18 cellular contexts compared by ENCODE assay signal in genomic region chr3:12991481-12991837, GRCh38.
DNase-seq lines count a peak whose midpoint lies in the region; ATAC-seq and TF ChIP-seq lines count a peak whose summit lies in the region.
"Had no signal": no experiment of that assay in that cellular context is flagged by ENCODE, and none has a peak within 500 bp of the region (broad histone marks: within the 10 kb centered on the region; RNA-seq: fewer than 3 reads in every experiment).

No MANE protein-coding gene starts in this region.

- H3K9me2 ChIP-seq in SK-N-SH, result no peaks in the 10 kb centered on the region

- CTCF ChIA-PET in SK-N-SH (lab: Yijun Ruan, JAX), result interaction anchor here (1.4 to 2.8 kb wide), 2 partner anchors 8 to 101 kb away, joined by 3 to 29 read pairs; no protein-coding TSS in a partner anchor
- CTCF ChIA-PET in naive thymus-derived CD4-positive, alpha-beta T cell (lab: Charles Lee), result interaction anchor here (0.7 to 1.7 kb wide), 2 partner anchors 8 kb away, joined by 3 to 4 read pairs; no protein-coding TSS in a partner anchor

- intact Hi-C loops in body of pancreas (cut with DNase I), result no loop called here
- intact Hi-C loops in naive thymus-derived CD4-positive, alpha-beta T cell (cut with micrococcal nuclease), result no loop called here

- peak overlapping the region in 1 of 9 donors; percentile 7 for H3K27ac Mint-ChIP-seq in naive thymus-derived CD4-positive, alpha-beta T cell
- H3K27ac Mint-ChIP-seq: activated CD4-positive, alpha-beta memory T cell treated with anti-CD3 and anti-CD28 coated beads, Interleukin-2, amount 10 ng/mL, durations not matched to agents 7 days and 5 days; activated naive CD8-positive, alpha-beta T cell treated with anti-CD3 and anti-CD28 coated beads for 36 hours had no signal

- H3F3A ChIP-seq in SK-N-SH (replicated peaks; ENCODE audit: insufficient read depth), result peaks cover 11% of the 10 kb centered on the region

- DNase-seq in SK-N-SH (no peak), body of pancreas (no peak), substantia nigra (lab: John Stamatoyannopoulos, UW) (peak in 8 of 49 donors; percentile 11 to 48 (median 27)), HT-29 (ENCODE audit: low spot score) (no peak), COLO668 (lab: John Stamatoyannopoulos, UW; ENCODE audit: unreplicated experiment) (no peak)
- no peak for DNase-seq in naive thymus-derived CD4-positive, alpha-beta T cell
- DNase-seq: activated CD4-positive, alpha-beta memory T cell treated with anti-CD3 and anti-CD28 coated beads, Interleukin-2, amount 10 ng/mL, durations not matched to agents 7 days and 5 days; activated naive CD8-positive, alpha-beta T cell treated with anti-CD3 and anti-CD28 coated beads for 36 hours; activated T-cell treated with anti-CD3 and anti-CD28 coated beads, Interleukin-2, amount 50 U/mL, for 4 hours; CD8-positive, alpha-beta T cell; NCI-H2029; NCI-H510A treated with DMSO at 0.1 percent for 48 hours; stimulated activated CD4-positive, alpha-beta T cell treated with anti-CD3 and anti-CD28 coated beads, Interleukin-2, amount 100 ng/mL, for 48 hours had no signal

- H2AFZ ChIP-seq in SK-N-SH (ENCODE audit: low read depth), result no peak overlapping the region

- H3K36me3 ChIP-seq in SK-N-SH (replicated peaks in 1 of 2; ENCODE audit: control insufficient read depth in 1 of 2, insufficient read depth in 2 of 2, low read length in 1 of 2) (no peaks in the 10 kb centered on the region), body of pancreas (replicated peaks in 1 of 2; ENCODE audit: insufficient read depth in 1 of 2, low read depth in 2 of 2) (no peaks in the 10 kb centered on the region)
- peaks cover 0 to 13% (median 0%) of the 10 kb centered on the region in 3 experiments for H3K36me3 ChIP-seq in naive thymus-derived CD4-positive, alpha-beta T cell (ENCODE audit: control insufficient read depth in 2 of 3, insufficient read depth in 3 of 3, low read length in 3 of 3)
- H3K36me3 ChIP-seq: cardiac muscle cell, thyroid gland had no signal

- H3K4me3 ChIP-seq in SK-N-SH (ENCODE audit: low read depth in 2 of 2, low read length in 1 of 2) (no peak overlapping the region), body of pancreas (no peak overlapping the region)
- H3K4me3 ChIP-seq in naive thymus-derived CD4-positive, alpha-beta T cell (ENCODE audit: low read length), result no peak overlapping the region
- H3K4me3 ChIP-seq: cardiac muscle cell, thyroid gland had no signal

- peaks cover 0 to 5% (median 0%) of the 10 kb centered on the region in 5 donors for H3K27me3 Mint-ChIP-seq in naive thymus-derived CD4-positive, alpha-beta T cell
- H3K27me3 Mint-ChIP-seq: activated CD4-positive, alpha-beta memory T cell treated with anti-CD3 and anti-CD28 coated beads, Interleukin-2, amount 10 ng/mL, durations not matched to agents 7 days and 5 days; activated naive CD8-positive, alpha-beta T cell treated with anti-CD3 and anti-CD28 coated beads for 36 hours had no signal

- H3K9ac ChIP-seq in SK-N-SH, result no peak overlapping the region

- H3K4me2 ChIP-seq in SK-N-SH, result 0 out of 2 replicates have a peak overlapping the region, but pooled peaks have one; percentile 51

- no peaks in the 10 kb centered on the region for H4K20me1 ChIP-seq in SK-N-SH (ENCODE audit: insufficient read depth)

- no peaks in the 10 kb centered on the region for H3K9me3 Mint-ChIP-seq in naive thymus-derived CD4-positive, alpha-beta T cell
- H3K9me3 Mint-ChIP-seq: activated CD4-positive, alpha-beta memory T cell treated with anti-CD3 and anti-CD28 coated beads, Interleukin-2, amount 10 ng/mL, durations not matched to agents 7 days and 5 days; activated naive CD8-positive, alpha-beta T cell treated with anti-CD3 and anti-CD28 coated beads for 36 hours; activated T-cell treated with anti-CD3 and anti-CD28 coated beads, Interleukin-2, amount 50 U/mL, for 4 hours; CD8-positive, alpha-beta T cell had no signal

- POLR2A ChIA-PET in SK-N-SH (lab: Yijun Ruan, JAX), result no interaction called here
- POLR2A ChIA-PET in naive thymus-derived CD4-positive, alpha-beta T cell (lab: Charles Lee), result interaction anchor here (0.7 kb wide), 1 partner anchor 9 kb away, joined by 4 read pairs; no protein-coding TSS in a partner anchor

- no peak for TF ChIP-seq CTCF in SK-N-SH (IDR thresholded peaks at IDR 0.05)
- no peak for TF ChIP-seq CTCF in body of pancreas (IDR thresholded peaks at IDR 0.05)

- WGBS in SK-N-SH (ENCODE audit: low lambda C conversion rate), result 90% methylated on average over 2 of the region's 2 CpGs
- 60 to 88% methylated on average over 2 of the region's 2 CpGs for WGBS in body of pancreas, 2 donors

- peaks cover 20 to 73% (median 63%) of the 10 kb centered on the region in 7 donors for H3K4me1 Mint-ChIP-seq in naive thymus-derived CD4-positive, alpha-beta T cell

- H3K4me3 Mint-ChIP-seq in naive thymus-derived CD4-positive, alpha-beta T cell, result peak overlapping the region in 7 of 10 donors; percentile 16 to 72 (median 38)
- H3K4me3 Mint-ChIP-seq: activated CD4-positive, alpha-beta memory T cell treated with anti-CD3 and anti-CD28 coated beads, Interleukin-2, amount 10 ng/mL, durations not matched to agents 7 days and 5 days; activated naive CD8-positive, alpha-beta T cell treated with anti-CD3 and anti-CD28 coated beads for 36 hours; activated T-cell treated with anti-CD3 and anti-CD28 coated beads, Interleukin-2, amount 50 U/mL, for 4 hours; CD8-positive, alpha-beta T cell had no signal

- H3K27ac ChIP-seq in SK-N-SH (ENCODE audit: low read depth in 2 of 2, low read length in 1 of 2) (peak overlapping the region in 1 of 2 experiments; percentile 63; a peak in 1 of 4 replicates), body of pancreas (peak overlapping the region; percentile 71 to 90 (median 85)), substantia nigra (ENCODE audit: low read depth, low read length, poor library complexity, severe bottlenecking) (peak overlapping the region; percentile 38)
- no peak overlapping the region for H3K27ac ChIP-seq in naive thymus-derived CD4-positive, alpha-beta T cell (ENCODE audit: low read depth, low read length)
- H3K27ac ChIP-seq: cardiac muscle cell had no signal

- peaks cover 0 to 5% (median 0%) of the 10 kb centered on the region in 5 donors for H3K36me3 Mint-ChIP-seq in naive thymus-derived CD4-positive, alpha-beta T cell

- ATAC-seq in SK-N-SH treated with all-trans-retinoic acid at 6 μM for 48 hours (no peak), body of pancreas (no peak), HG02870 (IDR thresholded peaks at IDR 0.05; ENCODE audit: unreplicated experiment) (no peak)
- ATAC-seq in naive thymus-derived CD4-positive, alpha-beta T cell, result no peak
- ATAC-seq: activated T-cell treated with anti-CD3 and anti-CD28 coated beads, Interleukin-2, amount 50 U/mL, for 4 hours; CD8-positive, alpha-beta T cell; sciatic nerve had no signal

- no peak for TF ChIP-seq POLR2A in body of pancreas (IDR thresholded peaks at IDR 0.05)

- TF ChIP-seq RAD21 in SK-N-SH (IDR thresholded peaks at IDR 0.05; ENCODE audit: low read length), result no peak

- no peaks in the 10 kb centered on the region for H3K27me3 ChIP-seq in SK-N-SH (ENCODE audit: insufficient read depth)
- no peaks in the 10 kb centered on the region for H3K27me3 ChIP-seq in body of pancreas
- no peaks in the 10 kb centered on the region for H3K27me3 ChIP-seq in naive thymus-derived CD4-positive, alpha-beta T cell (ENCODE audit: control insufficient read depth in 2 of 2, insufficient read depth in 2 of 2, low read length in 2 of 2)
- H3K27me3 ChIP-seq: cardiac muscle cell, thyroid gland had no signal

- H3K4me1 ChIP-seq in SK-N-SH (ENCODE audit: control insufficient read depth in 1 of 2, insufficient read depth in 2 of 2, low read depth in 1 of 2, low read length in 1 of 2), result peaks cover 4 to 27% of the 10 kb centered on the region in 2 experiments; a peak in 1 of 4 replicates
- H3K4me1 ChIP-seq in body of pancreas, result peaks cover 48% of the 10 kb centered on the region
- peaks cover 20 to 31% of the 10 kb centered on the region in 2 donors for H3K4me1 ChIP-seq in naive thymus-derived CD4-positive, alpha-beta T cell (ENCODE audit: control insufficient read depth in 2 of 2, insufficient read depth in 2 of 2, low read length in 2 of 2)

- H3K79me2 ChIP-seq in SK-N-SH (ENCODE audit: insufficient read depth), result no peaks in the 10 kb centered on the region

- H3K9me3 ChIP-seq in SK-N-SH (no peaks in the 10 kb centered on the region), body of pancreas (no peaks in the 10 kb centered on the region)
- H3K9me3 ChIP-seq in naive thymus-derived CD4-positive, alpha-beta T cell (ENCODE audit: control insufficient read depth in 2 of 3, low read length in 3 of 3), result no peaks in the 10 kb centered on the region
- H3K9me3 ChIP-seq: thyroid gland had no signal

- no peak for TF ChIP-seq EP300 in SK-N-SH (IDR thresholded peaks at IDR 0.05; ENCODE audit: borderline replicate concordance in 1 of 2, low read depth in 1 of 2, low read length in 1 of 2)

TF ChIP-seq in SK-N-SH treated with all-trans-retinoic acid at 6 μM for 48 hours, 23 proteins besides CTCF, POLR2A, EP300 and RAD21 (continues in another document):
- TF ChIP-seq GLIS3 (CRISPR knock-in tag; IDR thresholded peaks at IDR 0.05) (no peak), ARNTL (CRISPR knock-in tag; IDR thresholded peaks at IDR 0.05; ENCODE audit: borderline replicate concordance, low read depth) (no peak), ZNF8 (CRISPR knock-in tag; IDR thresholded peaks at IDR 0.05) (no peak), OSR1 (CRISPR knock-in tag; IDR thresholded peaks at IDR 0.05) (no peak), CSDC2 (CRISPR knock-in tag; IDR thresholded peaks at IDR 0.05) (no peak), ZC3H10 (CRISPR knock-in tag; IDR thresholded peaks at IDR 0.05) (no peak), CREB5 (CRISPR knock-in tag; IDR thresholded peaks at IDR 0.05; ENCODE audit: low read depth) (no peak)
